8 cellular contexts compared by ENCODE assay signal in genomic region chr3:101676765-101677435, GRCh38. TPM values are rescaled to one million over a fixed set of nuclear protein-coding genes. Genes with fewer than 3 reads are reported as not detected.
DNase-seq lines count a peak whose midpoint lies in the region; ATAC-seq and TF ChIP-seq lines count a peak whose summit lies in the region.

ZBTB11 (minus strand) TSS chr3:101677132; CDS start chr3:101676914, 218 bp downstream.

- H3K4me1 Mint-ChIP-seq in activated CD4-positive, alpha-beta memory T cell treated with anti-CD3 and anti-CD28 coated beads for 36 hours (ENCODE audit: low read depth) = peaks cover 57% of the 10 kb centered on the region
- peaks cover 5% of the 10 kb centered on the region for H3K4me1 Mint-ChIP-seq in endodermal cell

- peak; percentile 100 for DNase-seq in Ammon's horn (ENCODE audit: low spot score)
- DNase-seq in HL-60 (ENCODE audit: low read depth in 1 of 2, low spot score in 1 of 2) = peak; percentile 99 to 100
- peak; percentile 100 for DNase-seq in activated CD4-positive, alpha-beta memory T cell treated with anti-CD3 and anti-CD28 coated beads for 36 hours
- peak; percentile 100 for DNase-seq in endodermal cell
- DNase-seq in middle frontal gyrus (ENCODE audit: extremely low spot score, low spot score) = peak; percentile 99
- peak; percentile 99 for DNase-seq in stimulated activated CD8-positive, alpha-beta memory T cell treated with anti-CD3 and anti-CD28 coated beads, Interleukin-4, amount 100 ng/mL, for 24 hours (ENCODE audit: low read depth)
- DNase-seq in NCI-H526 treated with DMSO at 0.1 percent for 48 hours (lab: John Stamatoyannopoulos, UW) = no peak

- H3K27me3 ChIP-seq in HL-60 (ENCODE audit: insufficient read depth, poor library complexity, severe bottlenecking) (no peaks in the 10 kb centered on the region), endodermal cell (ENCODE audit: control insufficient read depth, insufficient read depth, low read length, poor library complexity, severe bottlenecking) (no peaks in the 10 kb centered on the region)

- H3K9me3 Mint-ChIP-seq in activated CD4-positive, alpha-beta memory T cell treated with anti-CD3 and anti-CD28 coated beads for 36 hours = no peaks in the 10 kb centered on the region
- H3K9me3 Mint-ChIP-seq in endodermal cell = no peaks in the 10 kb centered on the region

- H3K4me3 Mint-ChIP-seq in activated CD4-positive, alpha-beta memory T cell treated with anti-CD3 and anti-CD28 coated beads for 36 hours = peak within 1 kb of the TSS; percentile 93
- peak within 1 kb of the TSS; percentile 97 for H3K4me3 Mint-ChIP-seq in endodermal cell

- intact Hi-C loops in activated CD4-positive, alpha-beta memory T cell treated with anti-CD3 and anti-CD28 coated beads for 36 hours (cut with micrococcal nuclease) = loop anchor here (1.0 to 5.0 kb wide), 12 partner anchors 9 to 1276 kb away; partner anchors contain the start of genes CEP97, LNP1, NXPE3 and PCNP

- peak; percentile 69 for ATAC-seq in GM19438 (IDR thresholded peaks at IDR 0.05; ENCODE audit: low read depth, unreplicated experiment)

- peaks cover 3% of the 10 kb centered on the region for H3K4me1 ChIP-seq in endodermal cell (ENCODE audit: control insufficient read depth, insufficient read depth, low read length)

- H3K4me3 ChIP-seq in HL-60 (replicated peaks; ENCODE audit: insufficient read depth, low read length) = peak within 1 kb of the TSS; percentile 66
- H3K4me3 ChIP-seq in endodermal cell (ENCODE audit: low read length) = peak within 1 kb of the TSS; percentile 89

- H3K9me3 ChIP-seq in endodermal cell (ENCODE audit: control insufficient read depth, low read length) = no peaks in the 10 kb centered on the region

- CTCF ChIA-PET in activated CD4-positive, alpha-beta memory T cell treated with anti-CD3 and anti-CD28 coated beads for 36 hours (lab: Charles Lee) = interaction anchor here (0.6 to 3.1 kb wide), 6 partner anchors 9 to 429 kb away, joined by 3 to 18 read pairs (median 5); partner anchors contain the start of genes CEP97, PCNP and RPL24

- peak within 1 kb of the TSS; percentile 91 for H3K27ac Mint-ChIP-seq in activated CD4-positive, alpha-beta memory T cell treated with anti-CD3 and anti-CD28 coated beads for 36 hours
- peak within 1 kb of the TSS; percentile 97 for H3K27ac Mint-ChIP-seq in endodermal cell

- peak within 1 kb of the TSS; percentile 90 for H3K9ac ChIP-seq in endodermal cell (ENCODE audit: extremely low read depth, low read length, poor library complexity, severe bottlenecking)

- POLR2A ChIA-PET in activated CD4-positive, alpha-beta memory T cell treated with anti-CD3 and anti-CD28 coated beads for 36 hours (lab: Charles Lee) = interaction anchor here (1.0 to 4.4 kb wide), 10 partner anchors 9 to 173 kb away, joined by 3 to 48 read pairs (median 6); partner anchors contain the start of genes CEP97, NFKBIZ, PCNP and RPL24

- peaks cover 26% of the 10 kb centered on the region for H3K36me3 Mint-ChIP-seq in activated CD4-positive, alpha-beta memory T cell treated with anti-CD3 and anti-CD28 coated beads for 36 hours
- H3K36me3 Mint-ChIP-seq in endodermal cell (ENCODE audit: low read depth) = peaks cover 32% of the 10 kb centered on the region

- 0% methylated on average over 31 to 57 of the region's 57 CpGs for WGBS in endodermal cell (ENCODE audit: insufficient coverage in 1 of 2, insufficient read length in 1 of 2), 2 experiments

- peak; percentile 37 for TF ChIP-seq CTCF in HL-60 (IDR thresholded peaks at IDR 0.05; ENCODE audit: insufficient read depth, low read length)
- peak; percentile 72 for TF ChIP-seq CTCF in endodermal cell (conservative IDR thresholded peaks at IDR 0.05)

- H3K27ac ChIP-seq in HL-60 (replicated peaks) (peak within 1 kb of the TSS; percentile 96), endodermal cell (ENCODE audit: low read depth, low read length) (peak within 1 kb of the TSS; percentile 82)

- H3K36me3 ChIP-seq in endodermal cell (ENCODE audit: control insufficient read depth, insufficient read depth, low read length) = peaks cover 28% of the 10 kb centered on the region

- H3K27me3 Mint-ChIP-seq in activated CD4-positive, alpha-beta memory T cell treated with anti-CD3 and anti-CD28 coated beads for 36 hours = no peaks in the 10 kb centered on the region
- no peaks in the 10 kb centered on the region for H3K27me3 Mint-ChIP-seq in endodermal cell (ENCODE audit: insufficient read depth)

RNA-seq across cellular contexts. Expression of gene ZBTB11, which starts in this region (rescaled TPM):
- total RNA-seq in activated CD4-positive, alpha-beta memory T cell treated with anti-CD3 and anti-CD28 coated beads for 36 hours = 10 to 100 TPM; 28.0 to 30.3 TPM
- 10 to 100 TPM; 16.8 to 20.9 TPM for total RNA-seq in endodermal cell
- polyA plus RNA-seq in endodermal cell (2013, experiment 1 of 2) = 15.0 TPM
- 13.6 TPM for polyA plus RNA-seq in endodermal cell (2013, experiment 2 of 2)
